9 cellular contexts compared by ENCODE assay signal in genomic region chr6:41371461-41371991, GRCh38. TPM values are rescaled to one million over a fixed set of nuclear protein-coding genes. Genes with fewer than 3 reads are reported as not detected.
A peak's percentile ranks its signal among the peaks of the same experiment; 100 is the strongest.
DNase-seq lines count a peak whose midpoint lies in the region; ATAC-seq, FAIRE-seq and TF ChIP-seq lines count a peak whose summit lies in the region.
"Had no signal": no experiment of that assay in that cellular context is flagged by ENCODE, and none has a peak within 500 bp of the region (broad histone marks: within the 10 kb centered on the region; RNA-seq: fewer than 3 reads in every experiment).

No MANE protein-coding gene starts in this region.

- WGBS in small intestine, 3 donors = 2 to 3% (median 2%) methylated on average over 36 to 39 of the region's 39 CpGs

- H3K4me1 ChIP-seq in HUES48 (ENCODE audit: control insufficient read depth, insufficient read depth, low read length) (peaks cover 47% of the 10 kb centered on the region), iPS-18a (ENCODE audit: control insufficient read depth, low read depth, low read length) (peaks cover 43% of the 10 kb centered on the region), small intestine (ENCODE audit: control insufficient read depth in 2 of 2, insufficient read depth in 1 of 2, low read depth in 1 of 2, low read length in 1 of 2) (peaks cover 0 to 5% of the 10 kb centered on the region in 2 donors), SJCRH30 (peaks cover 5% of the 10 kb centered on the region; the same call in 1 of the 2 replicates)

- H3K4me3 ChIP-seq in AG09309 (ENCODE audit: control insufficient read depth, low read depth, low read length) (peak overlapping the region; percentile 32), HUES48 (ENCODE audit: low read depth, low read length) (peak overlapping the region; percentile 38; the same call in 1 of the 2 replicates), iPS-18a (ENCODE audit: low read length) (peak overlapping the region; percentile 50), small intestine (ENCODE audit: low read depth in 1 of 2, low read length in 2 of 2) (peak overlapping the region in 1 of 2 donors; percentile 34), SJCRH30 (no peak overlapping the region)

- H3K27ac ChIP-seq in HUES48 (ENCODE audit: low read depth, low read length) (no peak overlapping the region), iPS-18a (ENCODE audit: low read length) (no peak overlapping the region), small intestine (ENCODE audit: low read depth in 1 of 2, low read length in 1 of 2) (no peak overlapping the region), SJCRH30 (no peak overlapping the region)

- peaks cover 89% of the 10 kb centered on the region for H3K27me3 ChIP-seq in HUES48 (ENCODE audit: control insufficient read depth, insufficient read depth, low read length)
- peaks cover 94% of the 10 kb centered on the region for H3K27me3 ChIP-seq in iPS-18a (ENCODE audit: control insufficient read depth, insufficient read depth, low read length)
- peaks cover 20 to 42% of the 10 kb centered on the region in 2 donors for H3K27me3 ChIP-seq in small intestine (ENCODE audit: control insufficient read depth in 2 of 2, insufficient read depth in 2 of 2, low read length in 2 of 2)
- peaks cover 4% of the 10 kb centered on the region; the same call in 1 of the 2 replicates for H3K27me3 ChIP-seq in SJCRH30

- peak; percentile 54 for TF ChIP-seq CTCF in AG09309 (IDR thresholded peaks at IDR 0.05; ENCODE audit: control insufficient read depth, insufficient read depth, low read depth, low read length, missing control alignments)

- FAIRE-seq in small intestine (lab: Jason Lieb, UNC) = no peak

- H3K9me3 ChIP-seq in HUES48 (ENCODE audit: control insufficient read depth, insufficient read depth, low read length) (no peaks in the 10 kb centered on the region), iPS-18a (ENCODE audit: control insufficient read depth, low read depth, low read length) (no peaks in the 10 kb centered on the region), small intestine (ENCODE audit: control insufficient read depth, low read depth) (no peaks in the 10 kb centered on the region), SJCRH30 (replicated peaks) (no peaks in the 10 kb centered on the region; the same call in 1 of the 2 replicates)

- H3K36me3 ChIP-seq in HUES48 (ENCODE audit: control insufficient read depth, insufficient read depth, low read length) (no peaks in the 10 kb centered on the region), iPS-18a (ENCODE audit: control insufficient read depth, low read depth, low read length) (no peaks in the 10 kb centered on the region), small intestine (ENCODE audit: control insufficient read depth in 2 of 2, insufficient read depth in 2 of 2, low read length in 2 of 2) (no peaks in the 10 kb centered on the region), SJCRH30 (no peaks in the 10 kb centered on the region)

- H3K9ac ChIP-seq in HUES48 (ENCODE audit: low read depth, low read length) (no peak overlapping the region), iPS-18a (ENCODE audit: low read length) (no peak overlapping the region)

- no peak for ATAC-seq in GM19324 (IDR thresholded peaks at IDR 0.05; ENCODE audit: low FRiP score, unreplicated experiment)

- DNase-seq in AG09309 (ENCODE audit: low read depth) (peak; percentile 5), amniotic epithelial cell (ENCODE audit: low read depth) (peak; percentile 52), small intestine (peak; percentile 63), SJCRH30 (no peak), GDM1 (lab: John Stamatoyannopoulos, UW) (no peak)

RNA-seq across cellular contexts. Expression of gene NCR2, which starts 36.1 kb away (rescaled TPM):
- polyA plus RNA-seq in small intestine = not detected
- not detected in 2 replicates for total RNA-seq in SJCRH30 (2014; rRNA removed; shearing (Covaris generic))
- total RNA-seq: subcutaneous adipose tissue had no signal

Comparison
In these comparisons a context has a peak if more than half of its experiments do, and no peak if none do; other contexts are left out.
1. DNase-seq: peak in AG09309 (single experiment), amniotic epithelial cell (single experiment) and small intestine (single experiment); none in SJCRH30 (0 of 2) and GDM1 (single experiment).